8 cellular contexts compared by ENCODE assay signal in genomic region chr13:99269627-99270252, GRCh38. TPM values are rescaled to one million over a fixed set of nuclear protein-coding genes. Genes with fewer than 3 reads are reported as not detected.
DNase-seq lines count a peak whose midpoint lies in the region; ATAC-seq and TF ChIP-seq lines count a peak whose summit lies in the region.

No MANE protein-coding gene starts in this region.

- H3K9ac ChIP-seq in neural cell (ENCODE audit: low read length): no peak overlapping the region

- ATAC-seq in GM19468 (IDR thresholded peaks at IDR 0.05; ENCODE audit: extremely low read depth, unreplicated experiment) (peak; percentile 79), HG03571 (IDR thresholded peaks at IDR 0.05; ENCODE audit: unreplicated experiment) (peak; percentile 52), esophagus mucosa (peak; percentile 69)

- no peaks in the 10 kb centered on the region for H3F3A ChIP-seq in neural cell (ENCODE audit: insufficient read depth, low read length, poor library complexity, severe bottlenecking)

- no peaks in the 10 kb centered on the region for H3K9me3 ChIP-seq in neural cell (ENCODE audit: low read length)

- no peak overlapping the region for H3K27ac ChIP-seq in neural cell (ENCODE audit: low read length)

- TF ChIP-seq EP300 in neural cell (conservative IDR thresholded peaks at IDR 0.05; ENCODE audit: poor library complexity, severe bottlenecking): no peak

- H2AFZ ChIP-seq in neural cell (ENCODE audit: low read depth, low read length): no peak overlapping the region

- H3K27me3 ChIP-seq in neural cell (ENCODE audit: insufficient read depth, low read depth, low read length): no peaks in the 10 kb centered on the region

- no peaks in the 10 kb centered on the region for H4K20me1 ChIP-seq in neural cell (ENCODE audit: insufficient read depth)

- no peaks in the 10 kb centered on the region for H3K36me3 ChIP-seq in neural cell (ENCODE audit: insufficient read depth, low read length)

- no peaks in the 10 kb centered on the region for H3K9me2 ChIP-seq in neural cell (ENCODE audit: insufficient read depth, low read length)

- H3K4me2 ChIP-seq in neural cell (ENCODE audit: low read length): no peak overlapping the region

- H3K79me2 ChIP-seq in neural cell (replicated peaks; ENCODE audit: insufficient read depth, low read length): no peaks in the 10 kb centered on the region

- TF ChIP-seq RAD21 in neural cell (conservative IDR thresholded peaks at IDR 0.05): peak; percentile 82

- H3K4me3 ChIP-seq in neural cell (ENCODE audit: low read length): no peak overlapping the region

- peak; percentile 82 for TF ChIP-seq CTCF in neural cell (IDR thresholded peaks at IDR 0.05; ENCODE audit: poor library complexity, severe bottlenecking)

- peak; percentile 16 for DNase-seq in NCI-H146 (lab: John Stamatoyannopoulos, UW)
- no peak for DNase-seq in NCI-H146 treated with DMSO at 0.1 percent for 48 hours (lab: John Stamatoyannopoulos, UW; ENCODE audit: unreplicated experiment)
- DNase-seq in SKM-1 (lab: John Stamatoyannopoulos, UW; ENCODE audit: unreplicated experiment): peak; percentile 26
- no peak for DNase-seq in activated effector memory CD4-positive, alpha-beta T cell treated with anti-CD3 and anti-CD28 coated beads, Interleukin-2, amount 50 U/mL, for 16 hours

TF ChIP-seq in neural cell, 6 proteins besides CTCF, POLR2A, EP300 and RAD21:
- TF ChIP-seq SMC3 (conservative IDR thresholded peaks at IDR 0.05; ENCODE audit: poor library complexity) (peak; percentile 71), POLR2AphosphoS5 (IDR thresholded peaks at IDR 0.05) (no peak)

RNA-seq across cellular contexts. Expression of gene GPR18, which starts 11.6 kb away (rescaled TPM):
- not detected for total RNA-seq in esophagus mucosa
- polyA plus RNA-seq in neural cell: not detected in 2 replicates
- not detected in 2 replicates for polyA minus RNA-seq in neural cell

RNA-seq across cellular contexts. Expression of gene GPR183, which starts 37.5 kb away (rescaled TPM):
- 0.76 TPM for total RNA-seq in esophagus mucosa
- polyA plus RNA-seq in neural cell: not detected in 2 replicates
- polyA minus RNA-seq in neural cell: not detected in 2 replicates

Comparison
In these comparisons a context has a peak if more than half of its experiments do, and no peak if none do; other contexts are left out.
1. DNase-seq: peak in NCI-H146 (single experiment) and SKM-1 (single experiment); none in NCI-H146 treated with DMSO at 0.1 percent for 48 hours (single experiment) and activated effector memory CD4-positive, alpha-beta T cell treated with anti-CD3 and anti-CD28 coated beads, Interleukin-2, amount 50 U/mL, for 16 hours (single experiment).
2. Peak in every context shown above with its lines, with median percentiles within 50 percentile points of each other: ATAC-seq.